1 cellular context compared by ENCODE assay signal in genomic region chr10:46052057-46052790, GRCh38.
TF ChIP-seq lines count a peak whose summit lies in the region.

No MANE protein-coding gene starts in this region.

TF ChIP-seq in HepG2, 621 proteins besides CTCF, POLR2A, EP300 and RAD21 (continued from another document and continues in another):
- TF ChIP-seq AHDC1 (CRISPR knock-in tag; IDR thresholded peaks at IDR 0.05; ENCODE audit: borderline replicate concordance): peak; percentile 84; the same call in 1 of the 2 replicates
- TF ChIP-seq ZNF75D (CRISPR knock-in tag; IDR thresholded peaks at IDR 0.05; ENCODE audit: borderline replicate concordance): no peak
- no peak for TF ChIP-seq PHB2 (IDR thresholded peaks at IDR 0.05; ENCODE audit: partially characterized antibody)
- TF ChIP-seq ZNF549 (CRISPR knock-in tag; IDR thresholded peaks at IDR 0.05): no peak
- TF ChIP-seq BCL3 (CRISPR knock-in tag; IDR thresholded peaks at IDR 0.05): no peak
- TF ChIP-seq JDP2 (CRISPR knock-in tag; IDR thresholded peaks at IDR 0.05; ENCODE audit: borderline replicate concordance): no peak
- no peak for TF ChIP-seq ZNF780A (CRISPR knock-in tag; IDR thresholded peaks at IDR 0.05)
- TF ChIP-seq, protein P1, sequence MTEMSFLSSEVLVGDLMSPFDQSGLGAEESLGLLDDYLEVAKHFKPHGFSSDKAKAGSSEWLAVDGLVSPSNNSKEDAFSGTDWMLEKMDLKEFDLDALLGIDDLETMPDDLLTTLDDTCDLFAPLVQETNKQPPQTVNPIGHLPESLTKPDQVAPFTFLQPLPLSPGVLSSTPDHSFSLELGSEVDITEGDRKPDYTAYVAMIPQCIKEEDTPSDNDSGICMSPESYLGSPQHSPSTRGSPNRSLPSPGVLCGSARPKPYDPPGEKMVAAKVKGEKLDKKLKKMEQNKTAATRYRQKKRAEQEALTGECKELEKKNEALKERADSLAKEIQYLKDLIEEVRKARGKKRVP (CRISPR knock-in tag; IDR thresholded peaks at IDR 0.05): peak in 1 of 2 experiments; percentile 52; a peak in 1 of 4 replicates
- TF ChIP-seq, protein P2, sequence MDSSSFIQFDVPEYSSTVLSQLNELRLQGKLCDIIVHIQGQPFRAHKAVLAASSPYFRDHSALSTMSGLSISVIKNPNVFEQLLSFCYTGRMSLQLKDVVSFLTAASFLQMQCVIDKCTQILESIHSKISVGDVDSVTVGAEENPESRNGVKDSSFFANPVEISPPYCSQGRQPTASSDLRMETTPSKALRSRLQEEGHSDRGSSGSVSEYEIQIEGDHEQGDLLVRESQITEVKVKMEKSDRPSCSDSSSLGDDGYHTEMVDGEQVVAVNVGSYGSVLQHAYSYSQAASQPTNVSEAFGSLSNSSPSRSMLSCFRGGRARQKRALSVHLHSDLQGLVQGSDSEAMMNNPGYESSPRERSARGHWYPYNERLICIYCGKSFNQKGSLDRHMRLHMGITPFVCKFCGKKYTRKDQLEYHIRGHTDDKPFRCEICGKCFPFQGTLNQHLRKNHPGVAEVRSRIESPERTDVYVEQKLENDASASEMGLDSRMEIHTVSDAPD (CRISPR knock-in tag; IDR thresholded peaks at IDR 0.05): peak; percentile 88; the same call in 1 of the 2 replicates
- peak; percentile 82; the same call in 1 of the 2 replicates for TF ChIP-seq TBX3 (IDR thresholded peaks at IDR 0.05; ENCODE audit: borderline replicate concordance)
- no peak for TF ChIP-seq SMARCC2 (IDR thresholded peaks at IDR 0.05)
- no peak for TF ChIP-seq ISX (CRISPR knock-in tag; conservative IDR thresholded peaks at IDR 0.05)
- no peak for TF ChIP-seq ATM (IDR thresholded peaks at IDR 0.05; ENCODE audit: borderline replicate concordance)
- TF ChIP-seq CHCHD3 (CRISPR knock-in tag; IDR thresholded peaks at IDR 0.05): no peak
- TF ChIP-seq, protein P3, sequence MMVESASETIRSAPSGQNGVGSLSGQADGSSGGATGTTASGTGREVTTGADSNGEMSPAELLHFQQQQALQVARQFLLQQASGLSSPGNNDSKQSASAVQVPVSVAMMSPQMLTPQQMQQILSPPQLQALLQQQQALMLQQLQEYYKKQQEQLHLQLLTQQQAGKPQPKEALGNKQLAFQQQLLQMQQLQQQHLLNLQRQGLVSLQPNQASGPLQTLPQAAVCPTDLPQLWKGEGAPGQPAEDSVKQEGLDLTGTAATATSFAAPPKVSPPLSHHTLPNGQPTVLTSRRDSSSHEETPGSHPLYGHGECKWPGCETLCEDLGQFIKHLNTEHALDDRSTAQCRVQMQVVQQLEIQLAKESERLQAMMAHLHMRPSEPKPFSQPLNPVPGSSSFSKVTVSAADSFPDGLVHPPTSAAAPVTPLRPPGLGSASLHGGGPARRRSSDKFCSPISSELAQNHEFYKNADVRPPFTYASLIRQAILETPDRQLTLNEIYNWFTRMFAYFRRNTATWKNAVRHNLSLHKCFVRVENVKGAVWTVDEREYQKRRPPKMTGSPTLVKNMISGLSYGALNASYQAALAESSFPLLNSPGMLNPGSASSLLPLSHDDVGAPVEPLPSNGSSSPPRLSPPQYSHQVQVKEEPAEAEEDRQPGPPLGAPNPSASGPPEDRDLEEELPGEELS (CRISPR knock-in tag; IDR thresholded peaks at IDR 0.05): peak; percentile 99
- TF ChIP-seq CBX2 (IDR thresholded peaks at IDR 0.05; ENCODE audit: low read depth, low read length): no peak
- no peak for TF ChIP-seq CBX2 (CRISPR knock-in tag; IDR thresholded peaks at IDR 0.05; ENCODE audit: low read depth)
- no peak for TF ChIP-seq ZBTB2 (CRISPR knock-in tag; IDR thresholded peaks at IDR 0.05; ENCODE audit: low read depth)
- TF ChIP-seq, protein P4, sequence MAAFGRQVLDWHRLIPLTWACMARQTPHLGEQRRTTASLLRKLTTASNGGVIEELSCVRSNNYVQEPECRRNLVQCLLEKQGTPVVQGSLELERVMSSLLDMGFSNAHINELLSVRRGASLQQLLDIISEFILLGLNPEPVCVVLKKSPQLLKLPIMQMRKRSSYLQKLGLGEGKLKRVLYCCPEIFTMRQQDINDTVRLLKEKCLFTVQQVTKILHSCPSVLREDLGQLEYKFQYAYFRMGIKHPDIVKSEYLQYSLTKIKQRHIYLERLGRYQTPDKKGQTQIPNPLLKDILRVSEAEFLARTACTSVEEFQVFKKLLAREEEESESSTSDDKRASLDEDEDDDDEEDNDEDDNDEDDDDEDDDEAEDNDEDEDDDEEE (CRISPR knock-in tag; IDR thresholded peaks at IDR 0.05): no peak
- 0 out of 2 replicates have a peak, but pooled peaks have one; percentile 56 for TF ChIP-seq ZSCAN22 (CRISPR knock-in tag; IDR thresholded peaks at IDR 0.05)
- TF ChIP-seq ZSCAN30 (CRISPR knock-in tag; IDR thresholded peaks at IDR 0.05): no peak
- 0 out of 2 replicates have a peak, but pooled peaks have one; percentile 22 for TF ChIP-seq EED (CRISPR knock-in tag; IDR thresholded peaks at IDR 0.05)
- no peak for TF ChIP-seq ZNF101 (CRISPR knock-in tag; IDR thresholded peaks at IDR 0.05; ENCODE audit: borderline replicate concordance, low read depth)
- peak; percentile 100 for TF ChIP-seq PITX1 (CRISPR knock-in tag; IDR thresholded peaks at IDR 0.05)
- 0 out of 2 replicates have a peak, but pooled peaks have one; percentile 18 for TF ChIP-seq ZHX2 (IDR thresholded peaks at IDR 0.05; ENCODE audit: low read depth)
- TF ChIP-seq ZHX2 (CRISPR knock-in tag; IDR thresholded peaks at IDR 0.05; ENCODE audit: borderline replicate concordance): no peak; the same call in 1 of the 2 replicates
- TF ChIP-seq NR2F6 (IDR thresholded peaks at IDR 0.05): peak; percentile 95
- TF ChIP-seq NR2F6 (CRISPR knock-in tag; IDR thresholded peaks at IDR 0.05): peak; percentile 88
- no peak for TF ChIP-seq ZKSCAN1 (IDR thresholded peaks at IDR 0.05; ENCODE audit: low read length)
- TF ChIP-seq HOXA3 (CRISPR knock-in tag; IDR thresholded peaks at IDR 0.05): peak; percentile 74
- TF ChIP-seq, protein P5, sequence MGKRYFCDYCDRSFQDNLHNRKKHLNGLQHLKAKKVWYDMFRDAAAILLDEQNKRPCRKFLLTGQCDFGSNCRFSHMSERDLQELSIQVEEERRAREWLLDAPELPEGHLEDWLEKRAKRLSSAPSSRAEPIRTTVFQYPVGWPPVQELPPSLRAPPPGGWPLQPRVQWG (CRISPR knock-in tag; IDR thresholded peaks at IDR 0.05; ENCODE audit: borderline replicate concordance, low read depth): no peak
- TF ChIP-seq HMGA1 (CRISPR knock-in tag; conservative IDR thresholded peaks at IDR 0.05): no peak
- TF ChIP-seq IKZF1 (IDR thresholded peaks at IDR 0.05): no peak
- TF ChIP-seq ATF1 (CRISPR knock-in tag; IDR thresholded peaks at IDR 0.05): peak; percentile 36; the same call in 1 of the 2 replicates
- no peak; the same call in 1 of the 2 replicates for TF ChIP-seq CBX5 (CRISPR knock-in tag; IDR thresholded peaks at IDR 0.05; ENCODE audit: borderline replicate concordance)
- peak; percentile 53; the same call in 1 of the 2 replicates for TF ChIP-seq HNF4G (IDR thresholded peaks at IDR 0.05; ENCODE audit: borderline replicate concordance, low read depth, low read length)
- no peak for TF ChIP-seq HNF4G (CRISPR knock-in tag; IDR thresholded peaks at IDR 0.05; ENCODE audit: borderline replicate concordance, low read depth)
- no peak for TF ChIP-seq FIP1L1 (IDR thresholded peaks at IDR 0.05; ENCODE audit: borderline replicate concordance, insufficient read depth, low read depth, low read length)
- TF ChIP-seq, protein P6, sequence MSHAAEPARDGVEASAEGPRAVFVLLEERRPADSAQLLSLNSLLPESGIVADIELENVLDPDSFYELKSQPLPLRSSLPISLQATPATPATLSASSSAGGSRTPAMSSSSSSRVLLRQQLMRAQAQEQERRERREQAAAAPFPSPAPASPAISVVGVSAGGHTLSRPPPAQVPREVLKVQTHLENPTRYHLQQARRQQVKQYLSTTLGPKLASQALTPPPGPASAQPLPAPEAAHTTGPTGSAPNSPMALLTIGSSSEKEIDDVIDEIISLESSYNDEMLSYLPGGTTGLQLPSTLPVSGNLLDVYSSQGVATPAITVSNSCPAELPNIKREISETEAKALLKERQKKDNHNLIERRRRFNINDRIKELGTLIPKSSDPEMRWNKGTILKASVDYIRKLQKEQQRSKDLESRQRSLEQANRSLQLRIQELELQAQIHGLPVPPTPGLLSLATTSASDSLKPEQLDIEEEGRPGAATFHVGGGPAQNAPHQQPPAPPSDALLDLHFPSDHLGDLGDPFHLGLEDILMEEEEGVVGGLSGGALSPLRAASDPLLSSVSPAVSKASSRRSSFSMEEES (CRISPR knock-in tag; IDR thresholded peaks at IDR 0.05): peak; percentile 71
